In genomic region chr22:19756288-19757128, GRCh38 we compare ENCODE assay signal across 8 cellular contexts. TPM values are rescaled to one million over a fixed set of nuclear protein-coding genes. Genes with fewer than 3 reads are reported as not detected.
A peak's percentile ranks its signal among the peaks of the same experiment; 100 is the strongest.
DNase-seq lines count a peak whose midpoint lies in the region; ATAC-seq, FAIRE-seq and TF ChIP-seq lines count a peak whose summit lies in the region.

No MANE protein-coding gene starts in this region.

- DNase-seq in ACHN = peak; percentile 52
- peak; percentile 90 for DNase-seq in GM20000 (ENCODE audit: low spot score)
- peak; percentile 18 for DNase-seq in adipocyte (ENCODE audit: low read depth)
- DNase-seq in keratinocyte (ENCODE audit: low read depth, low spot score) = no peak
- peak; percentile 10 to 29 for DNase-seq in stimulated activated CD8-positive, alpha-beta memory T cell treated with anti-CD3 and anti-CD28 coated beads, Interleukin-15, amount 100 ng/mL, for 4 hours (ENCODE audit: low read depth in 2 of 2)

- H3K4me2 ChIP-seq in SU-DHL-6 (ENCODE audit: low read depth, low read length, poor library complexity, severe bottlenecking) (no peak overlapping the region), keratinocyte (ENCODE audit: control insufficient read depth, extremely low read depth, insufficient read depth, low read depth, low read length) (peak overlapping the region; percentile 56)

- no peak overlapping the region for H2AFZ ChIP-seq in SU-DHL-6 (ENCODE audit: low read depth, low read length, severe bottlenecking)
- H2AFZ ChIP-seq in keratinocyte (ENCODE audit: control insufficient read depth, low read length) = peak overlapping the region; percentile 42

- peaks cover 3% of the 10 kb centered on the region for H3K4me1 ChIP-seq in adipocyte (ENCODE audit: control insufficient read depth, insufficient read depth, low read length)
- peaks cover 6% of the 10 kb centered on the region for H3K4me1 ChIP-seq in keratinocyte (ENCODE audit: control insufficient read depth, extremely low read depth, insufficient read depth, low read length)

- no peaks in the 10 kb centered on the region for H3K9me3 ChIP-seq in SU-DHL-6 (ENCODE audit: insufficient read depth, low read length)
- H3K9me3 ChIP-seq in adipocyte (ENCODE audit: control insufficient read depth, low read length) = no peaks in the 10 kb centered on the region
- H3K9me3 ChIP-seq in keratinocyte (ENCODE audit: control insufficient read depth, low read depth, low read length) = no peaks in the 10 kb centered on the region

- in situ Hi-C loops in ACHN (cut with HindIII; ENCODE audit: low pct_ligation_motif_present, low pct_unique_long_range_greater_than_20kb, low sequenced_read_pairs) = no loop called here

- no peaks in the 10 kb centered on the region for H3F3A ChIP-seq in SU-DHL-6 (ENCODE audit: insufficient read depth)

- H3K9me2 ChIP-seq in SU-DHL-6 (replicated peaks; ENCODE audit: insufficient read depth, low read length) = no peaks in the 10 kb centered on the region

- H3K9me1 ChIP-seq in keratinocyte (ENCODE audit: control insufficient read depth, extremely low read depth, insufficient read depth, low read length) = no peaks in the 10 kb centered on the region

- FAIRE-seq in keratinocyte (lab: Jason Lieb, UNC) = no peak

- no peaks in the 10 kb centered on the region for H3K27me3 ChIP-seq in SU-DHL-6 (ENCODE audit: low read length)
- H3K27me3 ChIP-seq in adipocyte (replicated peaks; ENCODE audit: control insufficient read depth, insufficient read depth, low read length) = peaks cover 43% of the 10 kb centered on the region
- H3K27me3 ChIP-seq in keratinocyte (ENCODE audit: control insufficient read depth, extremely low read depth, insufficient read depth, low read length) = peaks cover 60% of the 10 kb centered on the region

- TF ChIP-seq CTCF in GM20000 (IDR thresholded peaks at IDR 0.05; ENCODE audit: extremely low read depth, missing control alignments) (peak; percentile 62), SU-DHL-6 (IDR thresholded peaks at IDR 0.05; ENCODE audit: insufficient read depth, low read length, poor library complexity, severe bottlenecking) (peak; percentile 25), keratinocyte (optimal IDR thresholded peaks at IDR 0.05 in 1 of 3, IDR thresholded peaks at IDR 0.05 in 1 of 3, conservative IDR thresholded peaks at IDR 0.05 in 1 of 3; ENCODE audit: extremely low read depth in 1 of 3, insufficient read depth in 2 of 3, low read length in 3 of 3) (peak; percentile 52 to 90 (median 81))

- H3K4me3 ChIP-seq in SU-DHL-6 (ENCODE audit: insufficient read depth, low read length, poor library complexity, severe bottlenecking) (no peak overlapping the region), adipocyte (ENCODE audit: low read length) (no peak overlapping the region), keratinocyte (ENCODE audit: control insufficient read depth in 2 of 3, extremely low read depth in 1 of 3, insufficient read depth in 2 of 3, low read depth in 1 of 3, low read length in 3 of 3) (peak overlapping the region in 1 of 3 experiments; percentile 11)

- no peak overlapping the region for H3K27ac ChIP-seq in SU-DHL-6 (ENCODE audit: low read depth, low read length)
- no peak overlapping the region for H3K27ac ChIP-seq in keratinocyte (ENCODE audit: control insufficient read depth, insufficient read depth, low read length)

- no peak for ATAC-seq in GM18519 (IDR thresholded peaks at IDR 0.05; ENCODE audit: low FRiP score, unreplicated experiment)
- ATAC-seq in GM19467 (IDR thresholded peaks at IDR 0.05; ENCODE audit: unreplicated experiment) = no peak

- H3K79me2 ChIP-seq in SU-DHL-6 (ENCODE audit: insufficient read depth, low read length) (no peaks in the 10 kb centered on the region), keratinocyte (ENCODE audit: control insufficient read depth, insufficient read depth, low read length) (no peaks in the 10 kb centered on the region)

- H3K36me3 ChIP-seq in SU-DHL-6 (ENCODE audit: low read length) (no peaks in the 10 kb centered on the region), adipocyte (ENCODE audit: control insufficient read depth, insufficient read depth, low read length, severe bottlenecking) (no peaks in the 10 kb centered on the region), keratinocyte (ENCODE audit: control insufficient read depth in 2 of 2, extremely low read depth in 1 of 2, insufficient read depth in 2 of 2, low read length in 2 of 2) (no peaks in the 10 kb centered on the region)

- dilution Hi-C loops in keratinocyte (cut with MboI; ENCODE audit: extremely low pct_ligation_motif_present, low sequenced_read_pairs) = no loop called here

- H3K9ac ChIP-seq in SU-DHL-6 (ENCODE audit: low read length) = no peak overlapping the region
- no peak overlapping the region for H3K9ac ChIP-seq in adipocyte (ENCODE audit: low read length)
- no peak overlapping the region for H3K9ac ChIP-seq in keratinocyte (ENCODE audit: control insufficient read depth, extremely low read depth, insufficient read depth, low read length)

- H4K20me1 ChIP-seq in SU-DHL-6 (ENCODE audit: low read depth, low read length) = no peaks in the 10 kb centered on the region
- no peaks in the 10 kb centered on the region for H4K20me1 ChIP-seq in keratinocyte (ENCODE audit: control insufficient read depth, extremely low read depth, insufficient read depth, low read length)

RNA-seq across cellular contexts. Expression of gene TBX1, which starts 4.1 kb away (rescaled TPM):
- 0.10 TPM in 1 of 3 replicates, not detected in the others for polyA plus RNA-seq in keratinocyte
- polyA plus RNA-seq in keratinocyte (2011; ENCODE audit: low read depth) = 0.17 TPM
- not detected in 2 replicates for polyA plus RNA-seq in keratinocyte (2011; cell fraction: cytosol; rRNA removed)
- polyA plus RNA-seq in keratinocyte (2011; cell fraction: nucleus; rRNA removed) = 0.19 TPM in 1 of 2 replicates, not detected in the other
- polyA plus RNA-seq in keratinocyte (2012; ENCODE audit: low replicate concordance) = 0.18 and 0.30 TPM in 2 replicates
- polyA minus RNA-seq in keratinocyte = not detected in 3 replicates
- polyA minus RNA-seq in keratinocyte (2011; cell fraction: cytosol; rRNA and poly(A)+ RNA removed) = not detected
- not detected in 2 replicates for polyA minus RNA-seq in keratinocyte (2011; cell fraction: nucleus; rRNA and poly(A)+ RNA removed)

RNA-seq across cellular contexts. Expression of gene GP1BB, which starts 33.2 kb away (rescaled TPM):
- polyA plus RNA-seq in keratinocyte = 0.05 to 0.23 TPM in 2 of 3 replicates, not detected in the other
- not detected for polyA plus RNA-seq in keratinocyte (2011; ENCODE audit: low read depth)
- 0.07 and 0.30 TPM in 2 replicates for polyA plus RNA-seq in keratinocyte (2011; cell fraction: cytosol; rRNA removed)
- 0.18 and 0.32 TPM in 2 replicates for polyA plus RNA-seq in keratinocyte (2011; cell fraction: nucleus; rRNA removed)
- 0.39 and 1.4 TPM in 2 replicates for polyA plus RNA-seq in keratinocyte (2012; ENCODE audit: low replicate concordance)
- 0.20 TPM in 1 of 3 replicates, not detected in the others for polyA minus RNA-seq in keratinocyte
- polyA minus RNA-seq in keratinocyte (2011; cell fraction: cytosol; rRNA and poly(A)+ RNA removed) = not detected
- 0.42 and 1.2 TPM in 2 replicates for polyA minus RNA-seq in keratinocyte (2011; cell fraction: nucleus; rRNA and poly(A)+ RNA removed)

RNA-seq across cellular contexts. Expression of gene SEPTIN5, which starts 42.2 kb away (rescaled TPM):
- 2.2 to 4.9 TPM (median 4.2 TPM) in 3 replicates for polyA plus RNA-seq in keratinocyte
- 15.1 TPM for polyA plus RNA-seq in keratinocyte (2011; ENCODE audit: low read depth)
- polyA plus RNA-seq in keratinocyte (2011; cell fraction: cytosol; rRNA removed) = 2.2 and 4.4 TPM in 2 replicates
- 10.1 and 11.5 TPM in 2 replicates for polyA plus RNA-seq in keratinocyte (2011; cell fraction: nucleus; rRNA removed)
- 6.8 and 10.4 TPM in 2 replicates for polyA plus RNA-seq in keratinocyte (2012; ENCODE audit: low replicate concordance)
- 2.3 to 8.8 TPM (median 8.6 TPM) in 3 replicates for polyA minus RNA-seq in keratinocyte
- 6.9 TPM for polyA minus RNA-seq in keratinocyte (2011; cell fraction: cytosol; rRNA and poly(A)+ RNA removed)
- 3.2 and 8.7 TPM in 2 replicates for polyA minus RNA-seq in keratinocyte (2011; cell fraction: nucleus; rRNA and poly(A)+ RNA removed)

Comparison
In these comparisons a context has a peak if more than half of its experiments do, and no peak if none do; other contexts are left out.
1. CTCF ChIP-seq: peak in every context shown above with its lines; median percentile 81 in keratinocyte; 62 in GM20000; 25 in SU-DHL-6.